Comparison of ENCODE assay signal across 9 cellular contexts in the genomic region with DNA sequence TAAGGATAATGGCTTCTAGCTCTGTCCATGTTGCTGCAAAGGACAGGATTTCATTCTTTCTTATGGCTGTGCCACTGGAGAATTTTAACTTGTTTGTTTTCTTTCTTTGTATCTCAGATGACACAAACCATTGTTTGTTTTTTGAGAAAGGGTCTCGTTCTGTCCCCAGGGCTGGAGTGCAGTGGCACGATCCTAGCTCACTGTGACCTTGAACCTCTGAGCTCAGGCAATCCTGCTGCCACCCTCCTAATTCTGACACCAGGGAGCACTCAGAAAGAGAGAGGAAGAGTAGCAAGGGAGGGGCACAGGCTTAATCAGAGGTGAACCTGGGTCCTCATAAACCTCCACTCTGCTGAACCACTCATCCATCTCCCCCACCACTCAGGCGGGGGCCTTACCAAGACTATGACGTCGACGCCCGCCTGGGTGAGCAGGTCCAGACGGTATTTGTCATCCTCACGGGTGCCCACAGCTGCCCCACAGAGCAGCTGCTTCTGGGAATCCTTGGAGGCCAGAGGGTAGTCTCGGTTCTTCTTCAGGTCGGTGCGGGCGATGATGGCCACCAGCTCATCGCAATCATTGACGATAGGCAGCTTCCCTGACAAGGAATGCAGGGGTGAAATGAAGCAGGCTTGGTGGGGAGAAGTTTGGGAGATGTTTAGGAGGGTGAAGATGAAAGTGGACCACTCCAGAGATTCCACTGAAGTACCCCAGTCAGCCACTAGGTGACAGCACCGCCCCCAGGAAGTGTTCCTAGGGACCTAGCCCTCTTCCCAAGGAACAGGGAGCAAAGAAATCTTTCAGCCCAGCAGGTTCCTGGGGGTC. TPM values are rescaled to one million over a fixed set of nuclear protein-coding genes. Genes with fewer than 3 reads are reported as not detected.
DNase-seq lines count a peak whose midpoint lies in the region; ATAC-seq, FAIRE-seq and TF ChIP-seq lines count a peak whose summit lies in the region.
"Had no signal": no experiment of that assay in that cellular context is flagged by ENCODE, and none has a peak within 500 bp of the region (broad histone marks: within the 10 kb centered on the region; RNA-seq: fewer than 3 reads in every experiment).

No MANE protein-coding gene starts in this region.

- TF ChIP-seq POLR2A in A549 (IDR thresholded peaks at IDR 0.05; ENCODE audit: low read length), result no peak
- TF ChIP-seq POLR2A in GM12891 (IDR thresholded peaks at IDR 0.05; ENCODE audit: low read depth, low read length), result no peak

- WGBS in A549 (ENCODE audit: missing lambda C conversion rate), result 54% methylated on average over 13 of the region's 16 CpGs

- H3K27me3 Mint-ChIP-seq in T-helper 2 cell treated with Interferon-gamma antibody and Interleukin-4, amounts not matched to agents 5 μg/mL and 100 μg/mL, for 36 hours (ENCODE audit: low read depth), result no peaks in the 10 kb centered on the region

- H3K9me3 ChIP-seq in A549, result no peaks in the 10 kb centered on the region
- H3K9me3 ChIP-seq: HAP-1 had no signal

- POLR2A ChIA-PET in A549 (lab: Yijun Ruan, JAX), result no interaction called here

- peak; percentile 74 to 80 for TF ChIP-seq RAD21 in A549 (conservative IDR thresholded peaks at IDR 0.05 in 1 of 2, IDR thresholded peaks at IDR 0.05 in 1 of 2)

- intact Hi-C loops in Right ventricle myocardium inferior (cut with DNase I), result loop anchor here (1.0 to 2.0 kb wide), 2 partner anchors 27 to 63 kb away; no protein-coding TSS in a partner anchor

- no peak overlapping the region for H3K27ac ChIP-seq in A549

- H3K4me3 ChIP-seq in A549 (no peak overlapping the region), GM06990 (replicated peaks; ENCODE audit: low read depth, low read length) (no peak overlapping the region)
- H3K4me3 ChIP-seq: HAP-1 had no signal

- H3K36me3 Mint-ChIP-seq in T-helper 2 cell treated with Interferon-gamma antibody and Interleukin-4, amounts not matched to agents 5 μg/mL and 100 μg/mL, for 36 hours (ENCODE audit: low read depth), result peaks cover 48% of the 10 kb centered on the region

- no peak for TF ChIP-seq EP300 in A549 (IDR thresholded peaks at IDR 0.05)

- H3K36me3 ChIP-seq in GM06990 (ENCODE audit: control insufficient read depth, insufficient read depth, low read length), result peaks cover 23% of the 10 kb centered on the region

- no peaks in the 10 kb centered on the region for H3K4me1 ChIP-seq in A549
- H3K4me1 ChIP-seq: HAP-1 had no signal

- peak; percentile 86 for TF ChIP-seq CTCF in A549 (IDR thresholded peaks at IDR 0.05)
- peak; percentile 96 for TF ChIP-seq CTCF in GM06990 (IDR thresholded peaks at IDR 0.05; ENCODE audit: insufficient read depth, low read length, poor library complexity, severe bottlenecking)

- no peaks in the 10 kb centered on the region for H3K9me3 Mint-ChIP-seq in T-helper 2 cell treated with Interferon-gamma antibody and Interleukin-4, amounts not matched to agents 5 μg/mL and 100 μg/mL, for 36 hours

- FAIRE-seq in A549 (lab: Jason Lieb, UNC), result no peak
- no peak for FAIRE-seq in GM12891 (lab: Jason Lieb, UNC)

- DNase-seq in A549 (ENCODE audit: low read depth in 1 of 2, low spot score in 1 of 2), result peak; percentile 52 to 74
- no peak for DNase-seq in GM06990 (ENCODE audit: extremely low read depth, insufficient read length)
- DNase-seq in NCI-H2029 (lab: John Stamatoyannopoulos, UW), result peak; percentile 10
- DNase-seq in activated effector memory CD4-positive, alpha-beta T cell treated with Interleukin-2 at 50 U/mL for 16 hours, result peak; percentile 15
- no peak for DNase-seq in Right ventricle myocardium inferior (ENCODE audit: missing footprints)
- peak; percentile 31 for DNase-seq in putamen (ENCODE audit: low spot score)
- no peak for DNase-seq in T-helper 2 cell treated with Interferon-gamma antibody and Interleukin-4, amounts not matched to agents 5 μg/mL and 100 μg/mL, for 36 hours (ENCODE audit: low spot score)
- no peak for DNase-seq in GM12891 (ENCODE audit: insufficient read length, low spot score)

- no peaks in the 10 kb centered on the region for H3K4me1 Mint-ChIP-seq in T-helper 2 cell treated with Interferon-gamma antibody and Interleukin-4, amounts not matched to agents 5 μg/mL and 100 μg/mL, for 36 hours (ENCODE audit: low read depth)

- ATAC-seq in A549 (peak; percentile 83 to 92), Right ventricle myocardium inferior (peak; percentile 78)

- H3K27ac Mint-ChIP-seq in T-helper 2 cell treated with Interferon-gamma antibody and Interleukin-4, amounts not matched to agents 5 μg/mL and 100 μg/mL, for 36 hours, result no peak overlapping the region

- H3K4me3 Mint-ChIP-seq in T-helper 2 cell treated with Interferon-gamma antibody and Interleukin-4, amounts not matched to agents 5 μg/mL and 100 μg/mL, for 36 hours, result no peak overlapping the region

- CTCF ChIA-PET in A549 (lab: Yijun Ruan, JAX), result interaction anchor here (0.7 to 38.8 kb wide), 15 partner anchors 10 to 334 kb away, joined by 3 to 800 read pairs (median 6); partner anchors contain the start of genes IMPDH1, PRRT4 and RBM28

- no peaks in the 10 kb centered on the region for H3K27me3 ChIP-seq in GM06990 (replicated peaks; ENCODE audit: control insufficient read depth, insufficient read depth, low read length)

- H3K4me2 ChIP-seq in A549, result no peak overlapping the region

TF ChIP-seq in A549, 52 proteins besides CTCF, POLR2A, EP300 and RAD21 (continues in another document):
- TF ChIP-seq, protein P1, sequence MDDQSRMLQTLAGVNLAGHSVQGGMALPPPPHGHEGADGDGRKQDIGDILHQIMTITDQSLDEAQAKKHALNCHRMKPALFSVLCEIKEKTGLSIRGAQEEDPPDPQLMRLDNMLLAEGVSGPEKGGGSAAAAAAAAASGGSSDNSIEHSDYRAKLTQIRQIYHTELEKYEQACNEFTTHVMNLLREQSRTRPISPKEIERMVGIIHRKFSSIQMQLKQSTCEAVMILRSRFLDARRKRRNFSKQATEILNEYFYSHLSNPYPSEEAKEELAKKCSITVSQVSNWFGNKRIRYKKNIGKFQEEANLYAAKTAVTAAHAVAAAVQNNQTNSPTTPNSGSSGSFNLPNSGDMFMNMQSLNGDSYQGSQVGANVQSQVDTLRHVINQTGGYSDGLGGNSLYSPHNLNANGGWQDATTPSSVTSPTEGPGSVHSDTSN (IDR thresholded peaks at IDR 0.05), result no peak
- TF ChIP-seq ATOH8 (CRISPR knock-in tag; IDR thresholded peaks at IDR 0.05; ENCODE audit: low read depth), result no peak

TF ChIP-seq in GM12891, 5 proteins besides CTCF, POLR2A, EP300 and RAD21:
- TF ChIP-seq POU2F2 (IDR thresholded peaks at IDR 0.05; ENCODE audit: low read depth, low read length), result no peak
- TF ChIP-seq POLR2AphosphoS5 (IDR thresholded peaks at IDR 0.05; ENCODE audit: low read depth, low read length), result no peak
- TF ChIP-seq TAF1 (IDR thresholded peaks at IDR 0.05; ENCODE audit: low read depth, low read length), result no peak
- no peak for TF ChIP-seq PAX5 (IDR thresholded peaks at IDR 0.05; ENCODE audit: insufficient read depth, low read length, severe bottlenecking)
- no peak for TF ChIP-seq SPI1 (IDR thresholded peaks at IDR 0.05; ENCODE audit: low read depth, low read length)

RNA-seq across cellular contexts. Expression of gene IMPDH1, which starts 11.6 kb away (rescaled TPM):
- polyA plus RNA-seq in A549 (2011; rRNA removed) (55.4 and 83.3 TPM in 2 replicates), A549 (2017; fragmentation: RNase III; extraction: RNeasy Plus Mini Kit Qiagen cat#74134 plus additional on column Dnase treatment) (65.1 to 66.9 TPM (median 65.4 TPM) in 3 replicates)
- polyA plus RNA-seq in A549 (2012; cell fraction: cytosol; rRNA removed), result 79.8 and 101 TPM in 2 replicates
- 150 and 163 TPM in 2 replicates for polyA plus RNA-seq in A549 (2012; cell fraction: nucleus; rRNA removed)
- 127 and 130 TPM in 2 replicates for polyA minus RNA-seq in A549 (2011; rRNA and poly(A)+ RNA removed)
- total RNA-seq in Right ventricle myocardium inferior, result 25.5 TPM
- polyA plus RNA-seq in GM12891 (2012; ENCODE audit: low read depth, missing spikeins), result 16.2 TPM

RNA-seq across cellular contexts. Expression of gene PRRT4, which starts 36.7 kb away (rescaled TPM):
- polyA plus RNA-seq in A549 (2011; rRNA removed) (0.17 and 0.18 TPM in 2 replicates), A549 (2017; fragmentation: RNase III; extraction: RNeasy Plus Mini Kit Qiagen cat#74134 plus additional on column Dnase treatment) (0.15 to 0.20 TPM (median 0.16 TPM) in 3 replicates)
- polyA plus RNA-seq in A549 (2012; cell fraction: cytosol; rRNA removed), result 0.49 and 0.66 TPM in 2 replicates
- polyA plus RNA-seq in A549 (2012; cell fraction: nucleus; rRNA removed), result 2.3 and 3.0 TPM in 2 replicates
- 0.21 TPM in 1 of 2 replicates, not detected in the other for polyA minus RNA-seq in A549 (2011; rRNA and poly(A)+ RNA removed)
- total RNA-seq in Right ventricle myocardium inferior, result 2.7 TPM
- not detected for polyA plus RNA-seq in GM12891 (2012; ENCODE audit: low read depth, missing spikeins)

RNA-seq across cellular contexts. Expression of gene RBM28, which starts 54.5 kb away (rescaled TPM):
- polyA plus RNA-seq in A549 (2011; rRNA removed), result 51.9 and 77.3 TPM in 2 replicates
- polyA plus RNA-seq in A549 (2012; cell fraction: cytosol; rRNA removed), result 28.9 and 37.8 TPM in 2 replicates
- polyA plus RNA-seq in A549 (2012; cell fraction: nucleus; rRNA removed), result 42.8 and 62.2 TPM in 2 replicates
- 74.4 to 82.1 TPM (median 79.5 TPM) in 3 replicates for polyA plus RNA-seq in A549 (2017; fragmentation: RNase III; extraction: RNeasy Plus Mini Kit Qiagen cat#74134 plus additional on column Dnase treatment)
- 14.5 and 16.1 TPM in 2 replicates for polyA minus RNA-seq in A549 (2011; rRNA and poly(A)+ RNA removed)
- 31.7 TPM for total RNA-seq in Right ventricle myocardium inferior
- polyA plus RNA-seq in GM12891 (2012; ENCODE audit: low read depth, missing spikeins), result 18.1 TPM

RNA-seq across cellular contexts. Expression of gene HILPDA, which starts 57.5 kb away (rescaled TPM):
- 94.6 and 179 TPM in 2 replicates for polyA plus RNA-seq in A549 (2011; rRNA removed)
- polyA plus RNA-seq in A549 (2012; cell fraction: cytosol; rRNA removed), result 46.7 and 46.9 TPM in 2 replicates
- 16.5 and 23.0 TPM in 2 replicates for polyA plus RNA-seq in A549 (2012; cell fraction: nucleus; rRNA removed)
- polyA plus RNA-seq in A549 (2017; fragmentation: RNase III; extraction: RNeasy Plus Mini Kit Qiagen cat#74134 plus additional on column Dnase treatment), result 22.0 to 24.2 TPM (median 24.2 TPM) in 3 replicates
- 127 and 199 TPM in 2 replicates for polyA minus RNA-seq in A549 (2011; rRNA and poly(A)+ RNA removed)
- 5.9 TPM for total RNA-seq in Right ventricle myocardium inferior
- polyA plus RNA-seq in GM12891 (2012; ENCODE audit: low read depth, missing spikeins), result 26.3 TPM

Comparison
In these comparisons a context has a peak if more than half of its experiments do, and no peak if none do; other contexts are left out.
1. DNase-seq: peak in A549 (2 of 2), NCI-H2029 (single experiment), activated effector memory CD4-positive, alpha-beta T cell treated with Interleukin-2 at 50 U/mL for 16 hours (single experiment) and putamen (single experiment); none in GM06990 (single experiment), Right ventricle myocardium inferior (single experiment), T-helper 2 cell treated with Interferon-gamma antibody and Interleukin-4, amounts not matched to agents 5 μg/mL and 100 μg/mL, for 36 hours (single experiment) and GM12891 (single experiment).